1 cellular context compared by ENCODE assay signal in genomic region chr20:47196091-47197081, GRCh38.
TF ChIP-seq lines count a peak whose summit lies in the region.

No MANE protein-coding gene starts in this region.

TF ChIP-seq in HepG2, 621 proteins besides CTCF, POLR2A, EP300 and RAD21 (continued from another document and continues in another):
- TF ChIP-seq PRDM10 (CRISPR knock-in tag; IDR thresholded peaks at IDR 0.05; ENCODE audit: low read depth) (0 out of 2 replicates have a peak, but pooled peaks have one; percentile 40), KMT2B (CRISPR knock-in tag; IDR thresholded peaks at IDR 0.05) (peak; percentile 53; the same call in 1 of the 2 replicates), ARID5B (CRISPR knock-in tag; IDR thresholded peaks at IDR 0.05) (peak; percentile 70), NFYC (CRISPR knock-in tag; IDR thresholded peaks at IDR 0.05) (peak; percentile 27; the same call in 1 of the 2 replicates), HES4 (CRISPR knock-in tag; IDR thresholded peaks at IDR 0.05; ENCODE audit: borderline replicate concordance) (no peak), ZNF20 (CRISPR knock-in tag; IDR thresholded peaks at IDR 0.05) (no peak), NFRKB (IDR thresholded peaks at IDR 0.05) (no peak), PTBP1 (IDR thresholded peaks at IDR 0.05; ENCODE audit: low read depth, low read length, poor library complexity, severe bottlenecking) (peak; percentile 66), MTF2 (CRISPR knock-in tag; IDR thresholded peaks at IDR 0.05; ENCODE audit: borderline replicate concordance) (no peak), ZNF792 (CRISPR knock-in tag; IDR thresholded peaks at IDR 0.05) (peak; percentile 67; the same call in 1 of the 2 replicates), THYN1 (CRISPR knock-in tag; IDR thresholded peaks at IDR 0.05; ENCODE audit: borderline replicate concordance, low read depth) (no peak), ZNF556 (CRISPR knock-in tag; IDR thresholded peaks at IDR 0.05; ENCODE audit: borderline replicate concordance) (no peak), ZNF12 (CRISPR knock-in tag; IDR thresholded peaks at IDR 0.05) (0 out of 2 replicates have a peak, but pooled peaks have one; percentile 36), NFKB2 (CRISPR knock-in tag; IDR thresholded peaks at IDR 0.05; ENCODE audit: borderline replicate concordance) (peak; percentile 91; the same call in 1 of the 2 replicates), KLF15 (CRISPR knock-in tag; IDR thresholded peaks at IDR 0.05; ENCODE audit: borderline replicate concordance) (no peak), ZZZ3 (CRISPR knock-in tag; IDR thresholded peaks at IDR 0.05; ENCODE audit: borderline replicate concordance) (no peak), ZNF784 (CRISPR knock-in tag; IDR thresholded peaks at IDR 0.05; ENCODE audit: borderline replicate concordance) (0 out of 2 replicates have a peak, but pooled peaks have one; percentile 63), RFX3 (CRISPR knock-in tag; IDR thresholded peaks at IDR 0.05) (no peak), GFI1 (CRISPR knock-in tag; IDR thresholded peaks at IDR 0.05; ENCODE audit: borderline replicate concordance) (peak; percentile 73; the same call in 1 of the 2 replicates), NPAS2 (CRISPR knock-in tag; IDR thresholded peaks at IDR 0.05; ENCODE audit: borderline replicate concordance) (no peak), CCDC6 (CRISPR knock-in tag; IDR thresholded peaks at IDR 0.05) (peak; percentile 38; the same call in 1 of the 2 replicates), U2AF1 (optimal IDR thresholded peaks at IDR 0.05; ENCODE audit: low read depth, low read length) (no peak), PHF8 (CRISPR knock-in tag; IDR thresholded peaks at IDR 0.05) (peak; percentile 55), KDM6A (CRISPR knock-in tag; IDR thresholded peaks at IDR 0.05; ENCODE audit: low read depth) (no peak), TFE3 (CRISPR knock-in tag; IDR thresholded peaks at IDR 0.05) (peak; percentile 73; the same call in 1 of the 2 replicates), ZNF564 (CRISPR knock-in tag; IDR thresholded peaks at IDR 0.05) (no peak; the same call in 1 of the 2 replicates), ASH2L (IDR thresholded peaks at IDR 0.05; ENCODE audit: insufficient read length, low read depth, low read length) (peak; percentile 34), ZC3H13 (CRISPR knock-in tag; IDR thresholded peaks at IDR 0.05) (no peak; the same call in 1 of the 2 replicates), ZNF883 (CRISPR knock-in tag; IDR thresholded peaks at IDR 0.05; ENCODE audit: not compliant biosample characterization) (peak; percentile 88), MTERF4 (CRISPR knock-in tag; IDR thresholded peaks at IDR 0.05) (0 out of 2 replicates have a peak, but pooled peaks have one; percentile 23), BRCA1 (CRISPR knock-in tag; IDR thresholded peaks at IDR 0.05) (0 out of 2 replicates have a peak, but pooled peaks have one; percentile 7), ZNF670 (CRISPR knock-in tag; IDR thresholded peaks at IDR 0.05; ENCODE audit: borderline replicate concordance) (no peak), PBX3 (CRISPR knock-in tag; IDR thresholded peaks at IDR 0.05; ENCODE audit: borderline replicate concordance) (no peak), ZNF672 (CRISPR knock-in tag; IDR thresholded peaks at IDR 0.05) (no peak), TBX3 (IDR thresholded peaks at IDR 0.05; ENCODE audit: borderline replicate concordance) (no peak), ATAD3A (CRISPR knock-in tag; IDR thresholded peaks at IDR 0.05) (no peak), CCAR2 (optimal IDR thresholded peaks at IDR 0.05; ENCODE audit: low read depth, low read length) (no peak), ZNF530 (CRISPR knock-in tag; IDR thresholded peaks at IDR 0.05; ENCODE audit: low read depth) (no peak), GATAD1 (CRISPR knock-in tag; IDR thresholded peaks at IDR 0.05) (0 out of 2 replicates have a peak, but pooled peaks have one; percentile 57), ZBTB26 (CRISPR knock-in tag; IDR thresholded peaks at IDR 0.05; ENCODE audit: borderline replicate concordance) (peak; percentile 35; the same call in 1 of the 2 replicates), ZNF800 (CRISPR knock-in tag; IDR thresholded peaks at IDR 0.05) (no peak), TFDP2 (CRISPR knock-in tag; IDR thresholded peaks at IDR 0.05) (no peak)
